In genomic region chr2:232230557-232230956, GRCh38 we compare ENCODE assay signal across 9 cellular contexts.
DNase-seq lines count a peak whose midpoint lies in the region; ATAC-seq and TF ChIP-seq lines count a peak whose summit lies in the region.
"Had no signal": no experiment of that assay in that cellular context is flagged by ENCODE, and none has a peak within 500 bp of the region (broad histone marks: within the 10 kb centered on the region; RNA-seq: fewer than 3 reads in every experiment).

No MANE protein-coding gene starts in this region.

- no peaks in the 10 kb centered on the region for H3K9me3 Mint-ChIP-seq in WTC11

- POLR2A ChIA-PET in WTC11 (lab: Charles Lee), result no interaction called here

- H3K36me3 ChIP-seq in H7 (replicated peaks; ENCODE audit: control insufficient read depth, insufficient read depth, low read length) (no peaks in the 10 kb centered on the region), suprapubic skin (no peaks in the 10 kb centered on the region)

- no peak overlapping the region for H3K4me3 Mint-ChIP-seq in WTC11

- WGBS in suprapubic skin, result 95% methylated on average over 3 of the region's 3 CpGs

- CTCF ChIA-PET in WTC11 (lab: Charles Lee), result interaction anchor here (0.8 to 3.8 kb wide), 21 partner anchors 10 to 330 kb away, joined by 3 to 21 read pairs (median 4); partner anchors contain the start of gene NPPC

- peaks cover 19% of the 10 kb centered on the region for H3K4me1 Mint-ChIP-seq in WTC11

- no peaks in the 10 kb centered on the region for H3K27me3 ChIP-seq in H7 (ENCODE audit: control insufficient read depth, insufficient read depth, low read length)
- H3K27me3 ChIP-seq in suprapubic skin, result no peaks in the 10 kb centered on the region

- DNase-seq in AG10803 (ENCODE audit: low read depth), result no peak
- peak; percentile 60 for DNase-seq in H7
- peak; percentile 76 for DNase-seq in WTC11 (ENCODE audit: low spot score)
- peak; percentile 15 for DNase-seq in iris pigment epithelial cell (ENCODE audit: low read depth)
- no peak for DNase-seq in cortex of kidney (lab: John Stamatoyannopoulos, UW)
- DNase-seq in suprapubic skin (ENCODE audit: low spot score in 2 of 2), result no peak
- DNase-seq: T-helper 9 cell had no signal

- H3K27ac Mint-ChIP-seq in WTC11, result 0 out of 2 replicates have a peak overlapping the region, but pooled peaks have one; percentile 2

- H3K4me3 ChIP-seq in AG10803 (ENCODE audit: low read length) (no peak overlapping the region), H7 (ENCODE audit: insufficient read depth, low read depth, low read length) (no peak overlapping the region), suprapubic skin (no peak overlapping the region)

- TF ChIP-seq CTCF in AG10803 (conservative IDR thresholded peaks at IDR 0.05; ENCODE audit: low read length), result 0 out of 2 replicates have a peak, but pooled peaks have one; percentile 17
- TF ChIP-seq CTCF in WTC11 (IDR thresholded peaks at IDR 0.05), result no peak
- no peak for TF ChIP-seq CTCF in suprapubic skin (IDR thresholded peaks at IDR 0.05)

- H3K36me3 Mint-ChIP-seq in WTC11, result no peaks in the 10 kb centered on the region

- TF ChIP-seq POLR2A in suprapubic skin (IDR thresholded peaks at IDR 0.05), result no peak

- no peaks in the 10 kb centered on the region for H3K27me3 Mint-ChIP-seq in WTC11 (ENCODE audit: low read depth)

- peaks cover 2% of the 10 kb centered on the region for H3K4me1 ChIP-seq in suprapubic skin

- H3K9me3 ChIP-seq in suprapubic skin, result no peaks in the 10 kb centered on the region

- ATAC-seq in WTC11 (peak; percentile 85), HG03097 (IDR thresholded peaks at IDR 0.05; ENCODE audit: low FRiP score, unreplicated experiment) (no peak), HG02938 (IDR thresholded peaks at IDR 0.05; ENCODE audit: unreplicated experiment) (no peak)

- no peak for TF ChIP-seq EP300 in suprapubic skin (IDR thresholded peaks at IDR 0.05)

- H3K27ac ChIP-seq in suprapubic skin, result no peak overlapping the region

TF ChIP-seq in WTC11, 78 proteins besides CTCF, POLR2A, EP300 and RAD21 (continues in another document):
- TF ChIP-seq JUN (CRISPR knock-in tag; IDR thresholded peaks at IDR 0.05), result no peak
- no peak for TF ChIP-seq AFF4 (CRISPR knock-in tag; IDR thresholded peaks at IDR 0.05; ENCODE audit: borderline replicate concordance)
- no peak for TF ChIP-seq ZNF423 (CRISPR knock-in tag; IDR thresholded peaks at IDR 0.05)
- no peak for TF ChIP-seq PRDM15 (CRISPR knock-in tag; IDR thresholded peaks at IDR 0.05)
- no peak for TF ChIP-seq CDX4 (CRISPR knock-in tag; IDR thresholded peaks at IDR 0.05; ENCODE audit: borderline replicate concordance)
- TF ChIP-seq IRF1 (CRISPR knock-in tag; IDR thresholded peaks at IDR 0.05), result no peak
- TF ChIP-seq NFE2L1 (CRISPR knock-in tag; IDR thresholded peaks at IDR 0.05), result no peak
- no peak for TF ChIP-seq ATF6 (CRISPR knock-in tag; IDR thresholded peaks at IDR 0.05)
- TF ChIP-seq E2F1 (CRISPR knock-in tag; IDR thresholded peaks at IDR 0.05), result no peak
- TF ChIP-seq CBFB (CRISPR knock-in tag; IDR thresholded peaks at IDR 0.05; ENCODE audit: low read depth), result no peak
- no peak for TF ChIP-seq TCF7 (CRISPR knock-in tag; IDR thresholded peaks at IDR 0.05; ENCODE audit: low read depth)
- TF ChIP-seq ZNF263 (CRISPR knock-in tag; IDR thresholded peaks at IDR 0.05; ENCODE audit: low read depth), result no peak
- TF ChIP-seq OVOL2 (CRISPR knock-in tag; IDR thresholded peaks at IDR 0.05; ENCODE audit: borderline replicate concordance), result no peak

Comparison
In these comparisons a context has a peak if more than half of its experiments do, and no peak if none do; other contexts are left out.
1. DNase-seq: peak in H7 (single experiment), WTC11 (single experiment) and iris pigment epithelial cell (single experiment); none in AG10803 (single experiment), cortex of kidney (single experiment) and suprapubic skin (0 of 2).